Comparison of ENCODE assay signal across 19 cellular contexts in genomic region chr14:39972704-39973103, GRCh38.
"Had no signal": no experiment of that assay in that cellular context is flagged by ENCODE, and none has a peak within 500 bp of the region (broad histone marks: within the 10 kb centered on the region; RNA-seq: fewer than 3 reads in every experiment).

No MANE protein-coding gene starts in this region.

- H3K4me3 ChIP-seq: dorsolateral prefrontal cortex, lower lobe of right lung, psoas muscle, sigmoid colon, thoracic aorta, tibial nerve, upper lobe of left lung had no signal

- FAIRE-seq: colon, frontal cortex, keratinocyte, urothelium cell line had no signal

- DNase-seq: dorsolateral prefrontal cortex; effector CD4-positive, alpha-beta T cell; hypothalamus; left ventricle myocardium superior; lower lobe of right lung; naive thymus-derived CD8-positive, alpha-beta T cell; nucleus accumbens; psoas muscle; right cardiac atrium; sigmoid colon; stimulated activated CD4-positive, alpha-beta T cell treated with anti-CD3 and anti-CD28 coated beads, Interleukin-4, amount 100 ng/mL, for 4 hours; upper lobe of left lung had no signal

- H3K9me3 ChIP-seq: lower lobe of right lung, psoas muscle, sigmoid colon, thoracic aorta, tibial nerve, upper lobe of left lung had no signal

- ATAC-seq: left ventricle myocardium superior; lower lobe of right lung; naive thymus-derived CD8-positive, alpha-beta T cell; psoas muscle; right cardiac atrium; stimulated activated memory B cell treated with anti-CD40 and anti-IgM and Interleukin-4, amounts not matched to agents 10 μg/mL and 1 μg/mL and 100 μg/mL, for 72 hours had no signal

- H3K27me3 ChIP-seq: dorsolateral prefrontal cortex, sigmoid colon, tibial nerve, upper lobe of left lung had no signal

- H3K4me1 ChIP-seq: lower lobe of right lung, psoas muscle, sigmoid colon, tibial nerve, upper lobe of left lung had no signal

- H3K36me3 ChIP-seq: lower lobe of right lung, sigmoid colon, thoracic aorta, tibial nerve, upper lobe of left lung had no signal

- H3K27ac ChIP-seq: dorsolateral prefrontal cortex, lower lobe of right lung, psoas muscle, sigmoid colon, thoracic aorta, tibial nerve, upper lobe of left lung had no signal
